In genomic region chr16:8621572-8622314, GRCh38 we compare ENCODE assay signal across 8 cellular contexts.
DNase-seq lines count a peak whose midpoint lies in the region; ATAC-seq and TF ChIP-seq lines count a peak whose summit lies in the region.

TSS of gene METTL22 (plus strand) at chr16:8621698. CDS start at chr16:8625666, 3,968 bp downstream.

- no peak for TF ChIP-seq CTCF in choroid plexus epithelial cell (conservative IDR thresholded peaks at IDR 0.05; ENCODE audit: low read depth, low read length)

- peak; percentile 92 for DNase-seq in Ammon's horn (ENCODE audit: low spot score)
- DNase-seq in NCI-H524 (lab: John Stamatoyannopoulos, UW), result peak; percentile 74 to 91
- DNase-seq in activated CD4-positive, alpha-beta T cell treated with anti-CD3 and anti-CD28 coated beads for 4 hours, result peak; percentile 91
- DNase-seq in choroid plexus epithelial cell (ENCODE audit: low read depth), result peak; percentile 91
- DNase-seq in kidney glomerular epithelial cell (lab: John Stamatoyannopoulos, UW), result peak; percentile 70
- DNase-seq in stimulated activated CD4-positive, alpha-beta T cell treated with anti-CD3 and anti-CD28 coated beads, Interleukin-15, amount 100 ng/mL, for 48 hours (ENCODE audit: low read depth in 2 of 2), result peak; percentile 80 to 91

- TF ChIP-seq POLR2A in GM19193 (IDR thresholded peaks at IDR 0.05; ENCODE audit: extremely low read depth, insufficient read depth, insufficient read length), result peak; percentile 88

- peak within 1 kb of the TSS; percentile 98 for H3K4me3 ChIP-seq in choroid plexus epithelial cell (ENCODE audit: low read depth, low read length)

- peak; percentile 77 for ATAC-seq in HG03378 (IDR thresholded peaks at IDR 0.05; ENCODE audit: unreplicated experiment)

Comparison
In these comparisons a context has a peak if more than half of its experiments do, and no peak if none do; other contexts are left out.
1. Peak in every context shown above with its lines: DNase-seq, ATAC-seq and H3K4me3 ChIP-seq.